10 cellular contexts compared by ENCODE assay signal in the genomic region with DNA sequence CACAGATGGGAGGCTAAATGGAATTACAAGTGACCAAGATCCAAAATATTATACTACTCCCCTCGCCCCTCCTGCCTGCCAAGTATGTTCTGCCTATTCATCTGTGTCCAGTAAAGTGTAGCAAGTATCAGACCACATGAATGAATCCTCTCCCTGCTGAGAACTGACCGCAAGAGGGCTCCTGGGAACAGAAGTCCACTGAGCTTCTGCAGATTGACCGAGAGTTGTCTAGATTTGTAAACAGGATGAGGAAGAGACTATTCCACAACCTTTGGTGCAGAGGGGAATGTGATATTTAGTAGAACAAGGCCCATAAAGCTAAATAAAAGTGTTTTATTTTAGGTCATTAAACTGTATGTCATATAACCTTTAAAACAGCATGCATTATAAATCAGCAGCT.
DNase-seq lines count a peak whose midpoint lies in the region; ATAC-seq, FAIRE-seq and TF ChIP-seq lines count a peak whose summit lies in the region.
"Had no signal": no experiment of that assay in that cellular context is flagged by ENCODE, and none has a peak within 500 bp of the region (broad histone marks: within the 10 kb centered on the region; RNA-seq: fewer than 3 reads in every experiment).

No MANE protein-coding gene starts in this region.

- DNase-seq in NCI-H2196 (lab: John Stamatoyannopoulos, UW; ENCODE audit: unreplicated experiment) (peak; percentile 15), NCI-H2196 treated with DMSO at 0.1 percent for 48 hours (lab: John Stamatoyannopoulos, UW; ENCODE audit: unreplicated experiment) (no peak), kidney (no peak), thyroid gland (peak; percentile 19 to 25)
- DNase-seq in activated T-cell treated with anti-CD3 and anti-CD28 coated beads, Interleukin-2, amount 50 U/mL, for 48 hours, result no peak

- intact Hi-C loops in kidney (cut with DNase I), result no loop called here
- intact Hi-C loops in thyroid gland (cut with DNase I), result no loop called here

- ATAC-seq in HG03342 (IDR thresholded peaks at IDR 0.05; ENCODE audit: unreplicated experiment) (no peak), HG03354 (IDR thresholded peaks at IDR 0.05; ENCODE audit: poor library complexity, severe bottlenecking, unreplicated experiment) (no peak)
- ATAC-seq: gastroesophageal sphincter had no signal

- TF ChIP-seq CTCF in VCaP (conservative IDR thresholded peaks at IDR 0.05), result peak; percentile 78
- TF ChIP-seq CTCF in kidney (IDR thresholded peaks at IDR 0.05; ENCODE audit: borderline replicate concordance, extremely low read depth, insufficient read depth), result peak; percentile 45
- peak in 3 of 6 experiments; percentile 10 to 29 (median 23) for TF ChIP-seq CTCF in thyroid gland (IDR thresholded peaks at IDR 0.05)

- WGBS in thyroid gland, 2 donors, result 28 to 30% methylated on average over 3 of the region's 3 CpGs

- H3K4me3 ChIP-seq in kidney (ENCODE audit: low read length in 2 of 2), result no peak overlapping the region
- H3K4me3 ChIP-seq in thyroid gland (replicated peaks in 1 of 3), result no peak overlapping the region
- H3K4me3 ChIP-seq: gastroesophageal sphincter, skin epidermis had no signal

- no peak for TF ChIP-seq POLR2A in thyroid gland (IDR thresholded peaks at IDR 0.05)

- no peak overlapping the region for H3K9ac ChIP-seq in kidney (ENCODE audit: low read length in 2 of 2)

- no peaks in the 10 kb centered on the region for H3K27me3 ChIP-seq in thyroid gland
- H3K27me3 ChIP-seq: gastroesophageal sphincter had no signal

- H3K9me3 ChIP-seq in kidney (ENCODE audit: control insufficient read depth in 1 of 2, low read length in 2 of 2), result no peaks in the 10 kb centered on the region
- no peaks in the 10 kb centered on the region for H3K9me3 ChIP-seq in thyroid gland
- H3K9me3 ChIP-seq: gastroesophageal sphincter had no signal

- FAIRE-seq in kidney (lab: Jason Lieb, UNC), result no peak

- no peaks in the 10 kb centered on the region for H3K36me3 ChIP-seq in kidney (ENCODE audit: control insufficient read depth in 1 of 2, insufficient read depth in 2 of 2, low read length in 2 of 2)
- H3K36me3 ChIP-seq in thyroid gland, result no peaks in the 10 kb centered on the region
- H3K36me3 ChIP-seq: gastroesophageal sphincter had no signal

- no peaks in the 10 kb centered on the region for H3K4me1 ChIP-seq in kidney (ENCODE audit: control insufficient read depth in 1 of 2, insufficient read depth in 1 of 2, low read depth in 1 of 2, low read length in 2 of 2)
- no peaks in the 10 kb centered on the region for H3K4me1 ChIP-seq in thyroid gland
- H3K4me1 ChIP-seq: gastroesophageal sphincter had no signal

- H3K27ac ChIP-seq in VCaP, result no peak overlapping the region
- no peak overlapping the region for H3K27ac ChIP-seq in kidney (ENCODE audit: low read depth in 2 of 2, low read length in 2 of 2)
- no peak overlapping the region for H3K27ac ChIP-seq in thyroid gland
- H3K27ac ChIP-seq: gastroesophageal sphincter, skin epidermis had no signal

Comparison
In these comparisons a context has a peak if more than half of its experiments do, and no peak if none do; other contexts are left out.
1. DNase-seq: peak in NCI-H2196 (single experiment) and thyroid gland (2 of 2); none in NCI-H2196 treated with DMSO at 0.1 percent for 48 hours (single experiment), kidney (single experiment) and activated T-cell treated with anti-CD3 and anti-CD28 coated beads, Interleukin-2, amount 50 U/mL, for 48 hours (0 of 2).